Comparison of ENCODE assay signal across 8 cellular contexts in the genomic region with DNA sequence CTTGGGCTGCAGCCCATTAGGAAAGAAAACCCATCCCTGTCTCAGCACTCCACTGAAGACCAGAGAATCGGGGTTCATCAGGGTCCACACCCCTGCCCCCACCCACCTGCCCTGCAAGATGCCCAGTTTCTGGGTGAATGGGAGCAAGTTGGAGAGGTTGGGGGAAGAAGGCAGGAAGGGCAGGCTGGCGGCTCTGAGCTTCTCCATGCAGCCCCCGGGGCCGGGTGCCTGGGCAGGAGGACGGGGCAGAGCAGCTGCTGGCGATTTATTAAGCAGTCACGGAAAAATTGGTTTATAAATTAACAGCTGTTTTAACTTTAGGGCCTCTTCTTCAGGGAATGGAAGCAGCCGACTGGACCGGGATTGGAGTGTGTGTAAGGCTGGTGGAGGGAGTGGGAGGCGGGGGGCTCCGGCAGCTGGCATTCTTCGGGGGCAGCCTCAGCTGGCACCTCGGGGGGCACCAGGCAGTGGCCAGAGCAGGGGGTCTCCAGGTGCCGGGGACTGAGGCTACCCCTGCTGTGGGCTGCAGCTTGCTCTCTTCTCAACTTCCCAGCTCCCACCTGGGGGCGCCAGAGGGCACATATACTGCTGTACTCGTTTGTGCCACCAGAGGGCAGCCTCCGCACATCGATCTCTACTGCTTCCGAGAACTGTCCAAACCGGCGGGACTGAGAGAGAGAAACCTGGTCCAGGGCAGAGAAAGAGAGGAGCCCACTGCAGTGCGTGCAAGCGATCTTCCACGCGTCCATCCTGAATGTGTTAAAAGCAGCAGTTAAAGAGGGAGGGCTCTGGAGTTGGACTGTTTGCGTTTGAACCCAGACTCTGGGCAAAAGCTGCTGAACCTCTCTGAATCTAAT. TPM values are rescaled to one million over a fixed set of nuclear protein-coding genes. Genes with fewer than 3 reads are reported as not detected.
DNase-seq lines count a peak whose midpoint lies in the region; ATAC-seq lines count a peak whose summit lies in the region.

No MANE protein-coding gene starts in this region.

- peak; percentile 79 for DNase-seq in Caki2 (ENCODE audit: low read depth)
- DNase-seq in NCI-H1436 (lab: John Stamatoyannopoulos, UW): peak; percentile 86
- peak; percentile 51 to 98 (median 82) for DNase-seq in T-cell
- DNase-seq in activated naive CD8-positive, alpha-beta T cell treated with anti-CD3 and anti-CD28 coated beads, Interleukin-2, amount 10 ng/mL, durations not matched to agents 7 days and 5 days: peak; percentile 93
- DNase-seq in cardiac septum (ENCODE audit: low spot score): peak; percentile 96
- DNase-seq in renal cortical epithelial cell (ENCODE audit: low read depth): peak; percentile 52

- POLR2A ChIA-PET in T-cell (lab: Charles Lee): interaction anchor here in 1 of 2 donors (0.6 to 0.7 kb wide), 2 partner anchors 31 to 42 kb away, joined by 3 to 13 read pairs; no protein-coding TSS in a partner anchor
- POLR2A ChIA-PET in activated naive CD8-positive, alpha-beta T cell treated with anti-CD3 and anti-CD28 coated beads, Interleukin-2, amount 10 ng/mL, durations not matched to agents 7 days and 5 days (lab: Charles Lee): interaction anchor here (0.6 to 0.9 kb wide), 3 partner anchors 10 to 359 kb away, joined by 3 read pairs; partner anchors contain the start of gene PSMD3

- peaks cover 25 to 31% (median 30%) of the 10 kb centered on the region in 3 donors for H3K4me1 Mint-ChIP-seq in T-cell
- H3K4me1 Mint-ChIP-seq in activated naive CD8-positive, alpha-beta T cell treated with anti-CD3 and anti-CD28 coated beads, Interleukin-2, amount 10 ng/mL, durations not matched to agents 7 days and 5 days: peaks cover 9% of the 10 kb centered on the region

- in situ Hi-C loops in Caki2 (cut with HindIII; ENCODE audit: low pct_unique_long_range_greater_than_20kb, low sequenced_read_pairs): no loop called here

- CTCF ChIA-PET in T-cell (lab: Charles Lee): interaction anchor here (0.5 to 3.3 kb wide), 37 partner anchors 8 to 491 kb away, joined by 3 to 40 read pairs (median 3); partner anchors contain the start of genes MIEN1 (in 1 of the 2), ORMDL3 (in 1 of the 2), PGAP3 (in 1 of the 2) and PSMD3 (in 1 of the 2)

- intact Hi-C loops in cardiac septum (cut with DNase I): loop anchor here (1.0 to 5.0 kb wide), 3 partner anchors 74 to 131 kb away; no protein-coding TSS in a partner anchor

- H3K27ac Mint-ChIP-seq in T-cell: peak overlapping the region; percentile 71 to 76
- peak overlapping the region; percentile 7 for H3K27ac Mint-ChIP-seq in activated naive CD8-positive, alpha-beta T cell treated with anti-CD3 and anti-CD28 coated beads, Interleukin-2, amount 10 ng/mL, durations not matched to agents 7 days and 5 days

- H3K9me3 Mint-ChIP-seq in T-cell: no peaks in the 10 kb centered on the region
- H3K9me3 Mint-ChIP-seq in activated naive CD8-positive, alpha-beta T cell treated with anti-CD3 and anti-CD28 coated beads, Interleukin-2, amount 10 ng/mL, durations not matched to agents 7 days and 5 days: no peaks in the 10 kb centered on the region

- peaks cover 17 to 20% of the 10 kb centered on the region in 2 donors for H3K27me3 Mint-ChIP-seq in T-cell
- H3K27me3 Mint-ChIP-seq in activated naive CD8-positive, alpha-beta T cell treated with anti-CD3 and anti-CD28 coated beads, Interleukin-2, amount 10 ng/mL, durations not matched to agents 7 days and 5 days: peaks cover 43% of the 10 kb centered on the region

- H3K36me3 Mint-ChIP-seq in T-cell: no peaks in the 10 kb centered on the region
- no peaks in the 10 kb centered on the region for H3K36me3 Mint-ChIP-seq in activated naive CD8-positive, alpha-beta T cell treated with anti-CD3 and anti-CD28 coated beads, Interleukin-2, amount 10 ng/mL, durations not matched to agents 7 days and 5 days

- ATAC-seq in GM21786 (IDR thresholded peaks at IDR 0.05; ENCODE audit: unreplicated experiment) (peak; percentile 49), T-cell (replicated peaks in 1 of 4) (peak; percentile 64 to 83 (median 70)), HG03469 (IDR thresholded peaks at IDR 0.05; ENCODE audit: unreplicated experiment) (no peak)
- peak; percentile 71 for ATAC-seq in activated naive CD8-positive, alpha-beta T cell treated with anti-CD3 and anti-CD28 coated beads, Interleukin-2, amount 10 ng/mL, durations not matched to agents 7 days and 5 days (ENCODE audit: low read depth)

- H3K4me3 Mint-ChIP-seq in T-cell: peak overlapping the region; percentile 51 to 69 (median 62)
- peak overlapping the region; percentile 80 for H3K4me3 Mint-ChIP-seq in activated naive CD8-positive, alpha-beta T cell treated with anti-CD3 and anti-CD28 coated beads, Interleukin-2, amount 10 ng/mL, durations not matched to agents 7 days and 5 days

RNA-seq across cellular contexts. Expression of gene PPP1R1B, which starts 5.0 kb away (rescaled TPM):
- total RNA-seq in Caki2 (2014; rRNA removed; shearing (Covaris generic); ENCODE audit: low replicate concordance): not detected in 2 replicates
- total RNA-seq in T-cell: under 1 TPM in 4 of 5 donors, not detected in 1; 0.12 to 0.35 (median 0.18) TPM
- total RNA-seq in activated naive CD8-positive, alpha-beta T cell treated with anti-CD3 and anti-CD28 coated beads, Interleukin-2, amount 10 ng/mL, durations not matched to agents 7 days and 5 days: not detected
- 1.2 TPM for total RNA-seq in cardiac septum
- total RNA-seq in renal cortical epithelial cell: 0.15 TPM in 1 of 2 replicates, not detected in the other

RNA-seq across cellular contexts. Expression of gene NEUROD2, which starts 14.0 kb away (rescaled TPM):
- total RNA-seq in Caki2 (2014; rRNA removed; shearing (Covaris generic); ENCODE audit: low replicate concordance): not detected in 2 replicates
- total RNA-seq in T-cell (not detected), cardiac septum (0.08 TPM), renal cortical epithelial cell (not detected in 2 replicates)
- not detected for total RNA-seq in activated naive CD8-positive, alpha-beta T cell treated with anti-CD3 and anti-CD28 coated beads, Interleukin-2, amount 10 ng/mL, durations not matched to agents 7 days and 5 days

RNA-seq across cellular contexts. Expression of gene STARD3, which starts 15.2 kb away (rescaled TPM):
- 52.3 and 69.5 TPM in 2 replicates for total RNA-seq in Caki2 (2014; rRNA removed; shearing (Covaris generic); ENCODE audit: low replicate concordance)
- total RNA-seq in T-cell (100 to 1,000 TPM in 2 of 5 donors, 10 to 100 TPM in 3; 81.3 to 146 (median 99.7) TPM), cardiac septum (21.9 TPM), renal cortical epithelial cell (22.4 and 31.9 TPM in 2 replicates)
- total RNA-seq in activated naive CD8-positive, alpha-beta T cell treated with anti-CD3 and anti-CD28 coated beads, Interleukin-2, amount 10 ng/mL, durations not matched to agents 7 days and 5 days: 10 to 100 TPM; 96.3 to 96.5 TPM

RNA-seq across cellular contexts. Expression of gene TCAP, which starts 43.4 kb away (rescaled TPM):
- total RNA-seq in Caki2 (2014; rRNA removed; shearing (Covaris generic); ENCODE audit: low replicate concordance): 0.91 TPM in 1 of 2 replicates, not detected in the other
- 1 to 10 TPM; 2.2 to 7.8 (median 6.6) TPM for total RNA-seq in T-cell
- total RNA-seq in activated naive CD8-positive, alpha-beta T cell treated with anti-CD3 and anti-CD28 coated beads, Interleukin-2, amount 10 ng/mL, durations not matched to agents 7 days and 5 days: 1 to 10 TPM; 2.7 to 3.2 TPM
- 4,725 TPM for total RNA-seq in cardiac septum
- 0.25 TPM in 1 of 2 replicates, not detected in the other for total RNA-seq in renal cortical epithelial cell

RNA-seq across cellular contexts. Expression of gene PNMT, which starts 46.5 kb away (rescaled TPM):
- total RNA-seq in Caki2 (2014; rRNA removed; shearing (Covaris generic); ENCODE audit: low replicate concordance): not detected in 2 replicates
- total RNA-seq in T-cell: under 1 TPM in 3 of 5 donors, not detected in 2; 0.35 to 0.56 (median 0.47) TPM
- total RNA-seq in activated naive CD8-positive, alpha-beta T cell treated with anti-CD3 and anti-CD28 coated beads, Interleukin-2, amount 10 ng/mL, durations not matched to agents 7 days and 5 days: not detected
- 10.9 TPM for total RNA-seq in cardiac septum
- total RNA-seq in renal cortical epithelial cell: 0.25 TPM in 1 of 2 replicates, not detected in the other
